In genomic region chr5:151002681-151003502, GRCh38 we compare ENCODE assay signal across 19 cellular contexts. TPM values are rescaled to one million over a fixed set of nuclear protein-coding genes. Genes with fewer than 3 reads are reported as not detected.
DNase-seq lines count a peak whose midpoint lies in the region; ATAC-seq and TF ChIP-seq lines count a peak whose summit lies in the region.
"Had no signal": no experiment of that assay in that cellular context is flagged by ENCODE, and none has a peak within 500 bp of the region (broad histone marks: within the 10 kb centered on the region; RNA-seq: fewer than 3 reads in every experiment).

No MANE protein-coding gene starts in this region.

- TF ChIP-seq CTCF in coronary artery (IDR thresholded peaks at IDR 0.05) = no peak
- no peak for TF ChIP-seq CTCF in right lobe of liver (IDR thresholded peaks at IDR 0.05)
- no peak for TF ChIP-seq CTCF in thyroid gland (IDR thresholded peaks at IDR 0.05)

- H3K36me3 ChIP-seq in right lobe of liver (no peaks in the 10 kb centered on the region), thyroid gland (no peaks in the 10 kb centered on the region)
- H3K36me3 ChIP-seq: BLaER1, neural progenitor cell had no signal

- H3K9me3 ChIP-seq in right lobe of liver (no peaks in the 10 kb centered on the region), thyroid gland (no peaks in the 10 kb centered on the region)
- H3K9me3 ChIP-seq: Caco-2 had no signal

- no peak overlapping the region for H3K27ac ChIP-seq in coronary artery
- peak overlapping the region in 2 of 3 donors; percentile 62 to 66 for H3K27ac ChIP-seq in right lobe of liver
- H3K27ac ChIP-seq in thyroid gland = peak overlapping the region in 2 of 3 donors; percentile 7 to 79
- H3K27ac ChIP-seq: BLaER1, neural progenitor cell, VCaP had no signal

- WGBS in right lobe of liver (ENCODE audit: insufficient coverage, low coverage, low lambda C conversion rate, missing lambda C conversion rate) = 80% methylated on average over 9 of the region's 9 CpGs
- WGBS in thyroid gland, 2 donors = 90 to 91% methylated on average over 9 of the region's 9 CpGs

- H3K4me3 ChIP-seq in coronary artery (no peak overlapping the region), right lobe of liver (no peak overlapping the region), thyroid gland (replicated peaks in 1 of 3) (no peak overlapping the region)
- H3K4me3 ChIP-seq: BLaER1, neural progenitor cell had no signal

- TF ChIP-seq POLR2A in right lobe of liver (IDR thresholded peaks at IDR 0.05) (no peak), thyroid gland (IDR thresholded peaks at IDR 0.05) (no peak)

- DNase-seq in NCI-H146 (lab: John Stamatoyannopoulos, UW) = peak; percentile 45
- peak; percentile 49 for DNase-seq in coronary artery (ENCODE audit: low spot score)
- no peak for DNase-seq in right lobe of liver
- no peak for DNase-seq in thyroid gland
- no peak for DNase-seq in activated T-cell treated with anti-CD3 and anti-CD28 coated beads for 4 hours
- no peak for DNase-seq in stimulated activated CD4-positive, alpha-beta T cell treated with anti-CD3 and anti-CD28 coated beads, Interleukin-2, amount 100 ng/mL, for 24 hours
- DNase-seq in NCI-H1048 (lab: John Stamatoyannopoulos, UW) = no peak
- DNase-seq: activated CD4-positive, alpha-beta T cell treated with anti-CD3 and anti-CD28 coated beads, Interleukin-2, amount 50 U/mL, for 1 hour; aorta; DMS79; GF-D8; NCI-H2029; posterior cingulate gyrus had no signal

- ATAC-seq in right lobe of liver (no peak), HG03378 (IDR thresholded peaks at IDR 0.05; ENCODE audit: unreplicated experiment) (no peak)
- ATAC-seq: Right ventricle myocardium inferior had no signal

- intact Hi-C loops in right lobe of liver (cut with DNase I) (loop anchor here in 1 of 2 donors (5.0 kb wide), 1 partner anchor 44 kb away; no protein-coding TSS in a partner anchor), thyroid gland (cut with DNase I) (loop anchor here (5.0 kb wide), 2 partner anchors 44 to 159 kb away; no protein-coding TSS in a partner anchor)

- H3K27me3 ChIP-seq in right lobe of liver (no peaks in the 10 kb centered on the region), thyroid gland (no peaks in the 10 kb centered on the region)
- H3K27me3 ChIP-seq: BLaER1, neural progenitor cell had no signal

- H3K4me1 ChIP-seq in right lobe of liver = peaks cover 0 to 58% (median 26%) of the 10 kb centered on the region in 4 donors
- peaks cover 29 to 58% of the 10 kb centered on the region in 2 donors for H3K4me1 ChIP-seq in thyroid gland
- H3K4me1 ChIP-seq: BLaER1 had no signal

RNA-seq across cellular contexts. Expression of gene GPX3, which starts 17.5 kb away (rescaled TPM):
- 100 to 1,000 TPM; 192 to 869 (median 343) TPM for total RNA-seq in right lobe of liver
- over 10,000 TPM in 1 of 4 donors, 1,000 to 10,000 TPM in 3; 2,730 to 12,549 (median 7,201) TPM for total RNA-seq in thyroid gland

Comparison
In these comparisons a context has a peak if more than half of its experiments do, and no peak if none do; other contexts are left out.
1. DNase-seq: peak in NCI-H146 (single experiment) and coronary artery (single experiment); none in right lobe of liver (0 of 3), thyroid gland (0 of 2), activated T-cell treated with anti-CD3 and anti-CD28 coated beads for 4 hours (single experiment), stimulated activated CD4-positive, alpha-beta T cell treated with anti-CD3 and anti-CD28 coated beads, Interleukin-2, amount 100 ng/mL, for 24 hours (0 of 2) and NCI-H1048 (single experiment).
2. H3K27ac ChIP-seq: peak in right lobe of liver (2 of 3) and thyroid gland (2 of 3); none in coronary artery (0 of 2).